1 cellular context compared by ENCODE assay signal in the genomic region with DNA sequence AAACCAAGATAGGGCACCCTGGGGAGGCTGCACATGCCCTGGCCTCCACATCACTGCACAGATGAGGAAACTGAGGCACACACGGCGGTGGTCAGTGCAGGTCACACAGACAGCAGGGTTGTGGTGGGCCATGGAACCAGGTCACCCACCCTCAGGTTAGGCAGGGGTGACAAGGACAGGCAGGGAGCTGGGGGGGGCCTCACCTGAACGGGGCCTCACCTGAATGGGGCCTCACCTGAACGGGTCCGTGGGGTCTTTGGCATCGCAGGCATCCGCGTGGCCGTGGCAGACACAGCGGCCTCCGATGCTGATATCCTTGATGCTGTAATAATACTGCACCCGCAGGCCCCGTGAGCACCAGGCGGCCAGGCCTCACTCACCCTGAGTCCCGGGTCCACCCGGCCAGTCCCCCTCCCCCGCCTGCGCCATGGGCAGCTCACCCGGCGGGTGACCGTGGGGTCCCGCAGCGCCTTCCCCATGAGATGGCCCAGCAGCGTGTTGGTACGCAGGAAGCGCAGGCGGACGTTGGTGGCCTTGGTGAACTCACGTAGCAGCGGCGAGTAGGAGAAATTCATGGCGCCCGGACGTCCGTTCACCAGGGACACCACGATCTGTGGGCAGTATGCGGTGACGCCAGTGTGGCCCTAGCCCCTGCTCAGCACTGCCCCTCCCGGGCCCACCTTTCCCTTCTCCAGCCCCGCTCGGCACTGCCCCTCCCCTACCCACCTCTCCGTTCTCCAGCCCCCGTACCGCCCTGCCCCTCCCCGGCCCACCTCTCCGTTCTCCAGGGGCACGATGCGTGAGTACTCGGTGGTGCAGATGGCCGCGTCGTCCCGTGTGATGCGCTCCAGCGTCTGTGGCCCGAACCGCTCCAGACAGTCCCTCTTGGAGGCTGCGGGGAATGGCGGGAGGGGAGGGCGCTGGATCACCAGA.
TF ChIP-seq lines count a peak whose summit lies in the region.

No MANE protein-coding gene starts in this region.

TF ChIP-seq in HCT116, 20 proteins besides CTCF, POLR2A, EP300 and RAD21:
- TF ChIP-seq ZNF274 (IDR thresholded peaks at IDR 0.05; ENCODE audit: low read depth, low read length) (no peak), ELF1 (IDR thresholded peaks at IDR 0.05; ENCODE audit: borderline replicate concordance, low read depth) (no peak), SIN3A (IDR thresholded peaks at IDR 0.05; ENCODE audit: low read depth) (no peak), POLR2AphosphoS5 (IDR thresholded peaks at IDR 0.05; ENCODE audit: low read depth, low read length) (no peak), YY1 (IDR thresholded peaks at IDR 0.05; ENCODE audit: extremely low read depth, insufficient replicate concordance, low read depth, low read length) (no peak), EZH2phosphoT487 (IDR thresholded peaks at IDR 0.05; ENCODE audit: borderline replicate concordance) (no peak), SRF (IDR thresholded peaks at IDR 0.05; ENCODE audit: low read depth) (no peak)
- TF ChIP-seq, protein P1, sequence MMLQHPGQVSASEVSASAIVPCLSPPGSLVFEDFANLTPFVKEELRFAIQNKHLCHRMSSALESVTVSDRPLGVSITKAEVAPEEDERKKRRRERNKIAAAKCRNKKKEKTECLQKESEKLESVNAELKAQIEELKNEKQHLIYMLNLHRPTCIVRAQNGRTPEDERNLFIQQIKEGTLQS (IDR thresholded peaks at IDR 0.05), result no peak
